Comparison of ENCODE assay signal across 15 cellular contexts in genomic region chr14:104118006-104118844, GRCh38. TPM values are rescaled to one million over a fixed set of nuclear protein-coding genes. Genes with fewer than 3 reads are reported as not detected.
DNase-seq lines count a peak whose midpoint lies in the region; ATAC-seq, FAIRE-seq and TF ChIP-seq lines count a peak whose summit lies in the region.
"Had no signal": no experiment of that assay in that cellular context is flagged by ENCODE, and none has a peak within 500 bp of the region (broad histone marks: within the 10 kb centered on the region; RNA-seq: fewer than 3 reads in every experiment).

No MANE protein-coding gene starts in this region.

- H3K27me3 ChIP-seq in RWPE2 (ENCODE audit: insufficient read depth, poor library complexity, severe bottlenecking) (peaks cover 7% of the 10 kb centered on the region), hepatocyte (peaks cover 18% of the 10 kb centered on the region), spleen (replicated peaks in 1 of 7) (peaks cover 0 to 89% (median 56%) of the 10 kb centered on the region in 7 donors)

- WGBS in hepatocyte (ENCODE audit: low lambda C conversion rate, missing lambda C conversion rate): 82% methylated on average over 30 of the region's 30 CpGs
- 60 to 71% (median 63%) methylated on average over 17 to 30 of the region's 30 CpGs for WGBS in spleen, 5 donors

- FAIRE-seq in GM12892 (lab: Jason Lieb, UNC) (no peak), GM19239 (lab: Jason Lieb, UNC) (no peak)

- H3K27ac ChIP-seq in RWPE2 (ENCODE audit: poor library complexity, severe bottlenecking): no peak overlapping the region
- no peak overlapping the region for H3K27ac ChIP-seq in hepatocyte
- H3K27ac ChIP-seq in spleen: no peak overlapping the region

- H3K36me3 ChIP-seq in RWPE2 (ENCODE audit: low read depth) (no peaks in the 10 kb centered on the region), hepatocyte (replicated peaks; ENCODE audit: insufficient read depth, low read depth) (no peaks in the 10 kb centered on the region), spleen (no peaks in the 10 kb centered on the region)

- no peak for TF ChIP-seq POLR2A in spleen (IDR thresholded peaks at IDR 0.05)
- no peak for TF ChIP-seq POLR2A in GM12892 (IDR thresholded peaks at IDR 0.05; ENCODE audit: low read depth, low read length)

- TF ChIP-seq CTCF in RWPE2 (IDR thresholded peaks at IDR 0.05; ENCODE audit: poor library complexity, severe bottlenecking) (no peak), hepatocyte (IDR thresholded peaks at IDR 0.05; ENCODE audit: poor library complexity) (no peak), spleen (IDR thresholded peaks at IDR 0.05 in 8 of 11, conservative IDR thresholded peaks at IDR 0.05 in 3 of 11) (no peak)

- peak; percentile 38 for DNase-seq in NCI-H748 (lab: John Stamatoyannopoulos, UW; ENCODE audit: unreplicated experiment)
- no peak for DNase-seq in NCI-H748 treated with DMSO at 0.1 percent for 48 hours (lab: John Stamatoyannopoulos, UW)
- DNase-seq in RWPE2 (ENCODE audit: low spot score): peak; percentile 80
- no peak for DNase-seq in hepatocyte (ENCODE audit: low spot score)
- DNase-seq in spleen: peak; percentile 62
- no peak for DNase-seq in activated T-cell treated with anti-CD3 and anti-CD28 coated beads, Interleukin-2, amount 50 U/mL, for 24 hours
- no peak for DNase-seq in GM12892 (ENCODE audit: insufficient read length)
- DNase-seq in GM19239 (ENCODE audit: insufficient read length, low spot score): no peak
- DNase-seq: activated CD4-positive, alpha-beta T cell treated with anti-CD3 and anti-CD28 coated beads, Interleukin-2, amount 50 U/mL, for 1 hour; activated gamma-delta T cell; caudate nucleus; erythroblast; NCI-H2081 had no signal

- no peaks in the 10 kb centered on the region for H3K4me1 Mint-ChIP-seq in activated T-cell treated with anti-CD3 and anti-CD28 coated beads, Interleukin-2, amount 50 U/mL, for 24 hours (ENCODE audit: low read depth)

- no peak for ATAC-seq in RWPE2 (ENCODE audit: low read depth)

- peaks cover 49% of the 10 kb centered on the region for H3K27me3 Mint-ChIP-seq in activated T-cell treated with anti-CD3 and anti-CD28 coated beads, Interleukin-2, amount 50 U/mL, for 24 hours

- H3K4me1 ChIP-seq in RWPE2 (ENCODE audit: insufficient read depth, poor library complexity, severe bottlenecking) (peaks cover 4% of the 10 kb centered on the region), hepatocyte (ENCODE audit: insufficient read depth) (peaks cover 15% of the 10 kb centered on the region), spleen (peaks cover 5 to 24% (median 19%) of the 10 kb centered on the region in 6 donors)

- H4K20me1 ChIP-seq in hepatocyte (ENCODE audit: insufficient read depth, poor library complexity, severe bottlenecking): no peaks in the 10 kb centered on the region

- intact Hi-C loops in spleen (cut with DNase I; ENCODE audit: low total_unique reads): no loop called here

- H3K9me3 Mint-ChIP-seq in activated T-cell treated with anti-CD3 and anti-CD28 coated beads, Interleukin-2, amount 50 U/mL, for 24 hours: no peaks in the 10 kb centered on the region

- H3K9me2 ChIP-seq in hepatocyte (replicated peaks; ENCODE audit: insufficient read depth): no peaks in the 10 kb centered on the region

- H3K9me3 ChIP-seq in RWPE2 (ENCODE audit: severe bottlenecking) (no peaks in the 10 kb centered on the region), hepatocyte (ENCODE audit: low read depth) (no peaks in the 10 kb centered on the region), spleen (peaks cover 0 to 6% (median 2%) of the 10 kb centered on the region in 8 donors)

- H3K27ac Mint-ChIP-seq in activated T-cell treated with anti-CD3 and anti-CD28 coated beads, Interleukin-2, amount 50 U/mL, for 24 hours: no peak overlapping the region

- peak overlapping the region; percentile 94 for H3K4me2 ChIP-seq in hepatocyte

- no peak overlapping the region for H3K4me3 ChIP-seq in RWPE2 (ENCODE audit: severe bottlenecking)
- no peak overlapping the region for H3K4me3 ChIP-seq in hepatocyte
- no peak overlapping the region for H3K4me3 ChIP-seq in spleen

- H3K4me3 Mint-ChIP-seq in activated T-cell treated with anti-CD3 and anti-CD28 coated beads, Interleukin-2, amount 50 U/mL, for 24 hours: no peak overlapping the region

- no peak overlapping the region for H2AFZ ChIP-seq in hepatocyte

- H3K79me2 ChIP-seq in hepatocyte: no peaks in the 10 kb centered on the region

- no peaks in the 10 kb centered on the region for H3K36me3 Mint-ChIP-seq in activated T-cell treated with anti-CD3 and anti-CD28 coated beads, Interleukin-2, amount 50 U/mL, for 24 hours (ENCODE audit: low read depth)

RNA-seq across cellular contexts. Expression of gene KIF26A, which starts 20.2 kb away (rescaled TPM):
- total RNA-seq in hepatocyte (5.0 and 6.1 TPM in 2 replicates), spleen (10 to 100 TPM in 4 of 7 donors, 1 to 10 TPM in 3; 7.4 to 21.9 (median 10.3) TPM)
- polyA plus RNA-seq in hepatocyte (3.5 and 4.4 TPM in 2 replicates), spleen (1 to 10 TPM in 2 of 3 donors, under 1 TPM in 1; 0.72 to 7.8 (median 1.2) TPM)
- not detected for polyA plus RNA-seq in GM12892 (2012; ENCODE audit: missing spikeins)
- total RNA-seq: mononuclear cell had no signal

RNA-seq across cellular contexts. Expression of gene ASPG, which starts 32.7 kb away (rescaled TPM):
- total RNA-seq in hepatocyte (4.9 and 5.9 TPM in 2 replicates), spleen (under 1 TPM in 4 of 7 donors, not detected in 3; 0.09 to 0.28 (median 0.18) TPM)
- polyA plus RNA-seq in hepatocyte (14.7 and 20.3 TPM in 2 replicates), spleen (under 1 TPM; 0.05 to 0.67 (median 0.32) TPM)
- not detected for polyA plus RNA-seq in GM12892 (2012; ENCODE audit: missing spikeins)
- total RNA-seq: A172 had no signal

Comparison
In these comparisons a context has a peak if more than half of its experiments do, and no peak if none do; other contexts are left out.
1. DNase-seq: peak in NCI-H748 (single experiment), RWPE2 (single experiment) and spleen (single experiment); none in NCI-H748 treated with DMSO at 0.1 percent for 48 hours (single experiment), hepatocyte (single experiment), activated T-cell treated with anti-CD3 and anti-CD28 coated beads, Interleukin-2, amount 50 U/mL, for 24 hours (single experiment), GM12892 (single experiment) and GM19239 (single experiment).